12 cellular contexts compared by ENCODE assay signal in the genomic region with DNA sequence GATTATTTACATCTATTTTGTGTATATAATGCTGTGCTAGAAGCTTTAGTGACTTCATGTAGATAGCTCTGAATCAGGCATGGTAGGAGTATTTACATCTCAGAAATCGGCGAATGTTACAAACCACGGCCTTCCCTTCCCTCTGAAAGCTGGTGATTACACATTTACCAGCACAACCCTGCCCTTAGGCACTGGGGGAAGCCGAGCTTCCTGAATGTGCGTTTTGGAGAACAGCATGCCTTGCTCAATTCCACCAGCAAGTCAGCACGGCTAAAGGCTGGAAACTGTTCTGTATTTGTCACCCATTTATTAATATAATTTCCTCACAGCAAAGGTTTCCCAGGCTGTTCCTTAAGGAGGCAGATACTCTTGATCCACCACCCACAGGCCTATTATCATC. TPM values are rescaled to one million over a fixed set of nuclear protein-coding genes. Genes with fewer than 3 reads are reported as not detected.
"Had no signal": no experiment of that assay in that cellular context is flagged by ENCODE, and none has a peak within 500 bp of the region (broad histone marks: within the 10 kb centered on the region; RNA-seq: fewer than 3 reads in every experiment).

No MANE protein-coding gene starts in this region.

- DNase-seq: activated CD4-positive, alpha-beta T cell treated with anti-CD3 and anti-CD28 coated beads, Interleukin-2, amount 50 U/mL, for 4 hours; activated effector memory CD4-positive, alpha-beta T cell treated with anti-CD3 and anti-CD28 coated beads, Interleukin-2, amount 50 U/mL, for 16 hours; activated T-cell treated with anti-CD3 and anti-CD28 coated beads, Interleukin-2, amount 50 U/mL, for 24 hours; left ventricle myocardium inferior; mesenchymal stem cell; psoas muscle; stimulated activated CD4-positive, alpha-beta T cell treated with anti-CD3 and anti-CD28 coated beads, Interleukin-12 subunit alpha, Interleukin-12 subunit beta, amount 100 ng/mL, for 4 hours; stimulated activated naive CD4-positive, alpha-beta T cell treated with Interleukin-2 at 50 U/mL for 16 hours; upper lobe of left lung had no signal

- ATAC-seq: activated CD4-positive, CD25-positive, alpha-beta regulatory T cell treated with anti-CD3 and anti-CD28 coated beads, Interleukin-2, amount 50 U/mL, for 24 hours; psoas muscle had no signal

- H3K36me3 Mint-ChIP-seq: activated naive CD8-positive, alpha-beta T cell had no signal

- H3K4me3 ChIP-seq: left ventricle myocardium inferior, psoas muscle, upper lobe of left lung had no signal

- H3K4me3 Mint-ChIP-seq: activated naive CD8-positive, alpha-beta T cell; activated T-cell treated with anti-CD3 and anti-CD28 coated beads, Interleukin-2, amount 50 U/mL, for 24 hours had no signal

- H3K27me3 ChIP-seq: upper lobe of left lung had no signal

- H3K27ac ChIP-seq: left ventricle myocardium inferior, psoas muscle, upper lobe of left lung had no signal

- H3K9me3 ChIP-seq: psoas muscle had no signal

- H3K36me3 ChIP-seq: left ventricle myocardium inferior, upper lobe of left lung had no signal

- H3K27ac Mint-ChIP-seq: activated naive CD8-positive, alpha-beta T cell; activated T-cell treated with anti-CD3 and anti-CD28 coated beads, Interleukin-2, amount 50 U/mL, for 24 hours had no signal

- H3K4me1 ChIP-seq: left ventricle myocardium inferior, psoas muscle, upper lobe of left lung had no signal

RNA-seq across cellular contexts. Expression of gene CACNA2D3, which starts 55.3 kb away (rescaled TPM):
- total RNA-seq: glomerular endothelial cell had no signal
